29 cellular contexts compared by ENCODE assay signal in the genomic region with DNA sequence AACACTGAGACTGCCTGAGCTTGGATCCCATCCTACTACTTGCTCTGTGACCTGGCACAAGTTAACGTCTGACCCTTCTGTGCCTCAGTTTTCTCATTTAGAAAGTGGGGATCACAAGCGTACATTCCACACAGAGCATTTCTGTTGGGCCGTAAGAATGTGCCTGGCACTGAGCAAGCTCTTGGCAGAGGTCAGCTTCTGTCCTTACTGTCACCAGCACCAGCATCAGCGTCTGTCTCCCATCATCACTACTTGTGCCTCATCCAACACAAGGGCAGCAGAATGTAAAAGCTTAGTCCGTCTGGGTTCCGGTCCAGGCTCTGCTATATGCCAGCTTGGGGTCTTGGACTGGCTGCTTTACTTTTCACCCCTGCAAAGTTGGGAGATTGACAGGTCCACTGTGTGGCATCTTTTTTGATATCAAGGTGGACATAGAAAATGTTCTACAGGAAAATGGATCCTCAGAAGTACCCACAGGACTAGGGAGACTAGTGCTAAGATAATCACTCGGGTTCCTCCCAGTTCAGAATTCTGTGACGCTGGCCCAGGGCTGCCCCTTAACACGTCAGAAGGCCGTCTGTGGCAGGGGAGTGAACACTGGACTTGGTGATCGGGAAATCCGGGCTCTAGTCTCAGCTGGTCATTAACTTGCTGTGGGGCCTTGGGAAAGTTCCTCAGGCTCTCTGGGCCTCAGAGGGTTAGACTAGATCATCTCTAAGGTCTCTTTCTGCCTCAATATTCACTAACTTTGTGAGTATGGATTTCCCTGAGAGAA.
A peak's percentile ranks its signal among the peaks of the same experiment; 100 is the strongest.
DNase-seq lines count a peak whose midpoint lies in the region; ATAC-seq, FAIRE-seq and TF ChIP-seq lines count a peak whose summit lies in the region.
"Had no signal": no experiment of that assay in that cellular context is flagged by ENCODE, and none has a peak within 500 bp of the region (broad histone marks: within the 10 kb centered on the region; RNA-seq: fewer than 3 reads in every experiment).

No MANE protein-coding gene starts in this region.

- no peak for TF ChIP-seq POLR2A in breast epithelium (IDR thresholded peaks at IDR 0.05)

- peak; percentile 48 for FAIRE-seq in HTR-8/SVneo (lab: Jason Lieb, UNC)
- FAIRE-seq: GM12891, HepG2 had no signal

- H3K27me3 ChIP-seq in lung (ENCODE audit: control insufficient read depth, insufficient read depth) = no peaks in the 10 kb centered on the region
- no peaks in the 10 kb centered on the region for H3K27me3 ChIP-seq in thoracic aorta (replicated peaks; ENCODE audit: insufficient read depth)
- H3K27me3 ChIP-seq in breast epithelium = no peaks in the 10 kb centered on the region
- H3K27me3 ChIP-seq: left lung, testis had no signal

- H3K4me3 ChIP-seq in lung = no peak overlapping the region
- H3K4me3 ChIP-seq in thoracic aorta = no peak overlapping the region
- no peak overlapping the region for H3K4me3 ChIP-seq in breast epithelium
- H3K4me3 ChIP-seq: left lung, psoas muscle, testis had no signal

- ATAC-seq in Right ventricle myocardium inferior = peak; percentile 34
- no peak for ATAC-seq in lung (ENCODE audit: insufficient read depth, low FRiP score)
- ATAC-seq in thoracic aorta (ENCODE audit: insufficient number of reproducible peaks, low FRiP score, low read depth) = no peak
- no peak for ATAC-seq in GM21825 (IDR thresholded peaks at IDR 0.05; ENCODE audit: unreplicated experiment)
- ATAC-seq: activated CD8-positive, alpha-beta T cell treated with anti-CD3 and anti-CD28 coated beads for 36 hours; HepG2; naive thymus-derived CD4-positive, alpha-beta T cell; psoas muscle; stimulated activated memory B cell treated with anti-CD40 and anti-IgM and Interleukin-4, amounts not matched to agents 10 μg/mL and 1 μg/mL and 100 μg/mL, for 72 hours had no signal

- DNase-seq in HTR-8/SVneo (ENCODE audit: insufficient read length, low spot score) = no peak
- DNase-seq in Right ventricle myocardium inferior (ENCODE audit: missing footprints) = no peak
- no peak for DNase-seq in lung (ENCODE audit: low spot score)
- no peak for DNase-seq in thoracic aorta (ENCODE audit: low spot score)
- no peak for DNase-seq in NCI-H128 (lab: John Stamatoyannopoulos, UW; ENCODE audit: unreplicated experiment)
- no peak for DNase-seq in SIG-M5 treated with dmso at 0.1 percent for 504 hours (lab: John Stamatoyannopoulos, UW; ENCODE audit: unreplicated experiment)
- DNase-seq in breast epithelium (ENCODE audit: low spot score in 2 of 2) = no peak
- DNase-seq: 8988T; activated CD8-positive, alpha-beta memory T cell treated with anti-CD3 and anti-CD28 coated beads, Interleukin-2, amount 50 U/mL, for 48 hours; activated CD8-positive, alpha-beta T cell treated with anti-CD3 and anti-CD28 coated beads for 36 hours; activated naive CD4-positive, alpha-beta T cell treated with anti-CD3 and anti-CD28 coated beads, Interleukin-2, amount 10 ng/mL, durations not matched to agents 7 days and 5 days; C1 segment of cervical spinal cord; Caco-2; DMS53; left lung; midbrain; naive thymus-derived CD4-positive, alpha-beta T cell; NCI-H1417 treated with DMSO at 0.1 percent for 48 hours; NCI-H2029 treated with DMSO at 0.1 percent for 48 hours; NCI-H2227 treated with DMSO at 0.1 percent for 48 hours; occipital lobe; psoas muscle; SIG-M5; T-helper 9 cell; testis had no signal

- TF ChIP-seq CTCF in lung (IDR thresholded peaks at IDR 0.05; ENCODE audit: control extremely low read depth, extremely low read depth) (no peak), thoracic aorta (IDR thresholded peaks at IDR 0.05) (no peak), breast epithelium (IDR thresholded peaks at IDR 0.05) (no peak)

- H3K27ac ChIP-seq in lung (ENCODE audit: low read depth in 1 of 2, low read length in 1 of 2) = peak overlapping the region; percentile 18 to 73
- peak overlapping the region; percentile 72 to 81 for H3K27ac ChIP-seq in thoracic aorta
- H3K27ac ChIP-seq in breast epithelium = peak overlapping the region in 1 of 2 donors; percentile 19
- H3K27ac ChIP-seq: psoas muscle, testis had no signal

- no peaks in the 10 kb centered on the region for H3K9me3 ChIP-seq in lung (ENCODE audit: control insufficient read depth in 2 of 2, insufficient read depth in 1 of 2, low read length in 1 of 2)
- H3K9me3 ChIP-seq in thoracic aorta = no peaks in the 10 kb centered on the region
- H3K9me3 ChIP-seq in breast epithelium = no peaks in the 10 kb centered on the region
- H3K9me3 ChIP-seq: Caco-2, left lung, psoas muscle, testis had no signal

- H3K4me1 ChIP-seq in lung (ENCODE audit: control insufficient read depth in 2 of 2, insufficient read depth in 2 of 2, low read length in 2 of 2) (no peaks in the 10 kb centered on the region), thoracic aorta (ENCODE audit: control insufficient read depth in 1 of 2, low read depth in 2 of 2) (peaks cover 18 to 65% of the 10 kb centered on the region in 2 donors), breast epithelium (no peaks in the 10 kb centered on the region)
- H3K4me1 ChIP-seq: Caco-2, left lung, psoas muscle, testis had no signal

- WGBS in lung, 2 donors = 80 to 90% methylated on average over 12 of the region's 12 CpGs

- H3K36me3 ChIP-seq in lung (ENCODE audit: control insufficient read depth in 2 of 2, insufficient read depth in 2 of 2, low read length in 2 of 2) (peaks cover 2 to 3% of the 10 kb centered on the region in 2 donors), thoracic aorta (peaks cover 11% of the 10 kb centered on the region), breast epithelium (no peaks in the 10 kb centered on the region)
- H3K36me3 ChIP-seq: left lung had no signal

- intact Hi-C loops in Right ventricle myocardium inferior (cut with DNase I) = loop anchor here (10.0 kb wide), 1 partner anchor 144 kb away; no protein-coding TSS in a partner anchor
- intact Hi-C loops in breast epithelium (cut with DNase I; ENCODE audit: low total_unique reads) = no loop called here
